Comparison of ENCODE assay signal across 16 cellular contexts in genomic region chr5:148956632-148957385, GRCh38.
A peak's percentile ranks its signal among the peaks of the same experiment; 100 is the strongest.
DNase-seq lines count a peak whose midpoint lies in the region; ATAC-seq, FAIRE-seq and TF ChIP-seq lines count a peak whose summit lies in the region.
"Had no signal": no experiment of that assay in that cellular context is flagged by ENCODE, and none has a peak within 500 bp of the region (broad histone marks: within the 10 kb centered on the region; RNA-seq: fewer than 3 reads in every experiment).

No MANE protein-coding gene starts in this region.

- H3K4me1 Mint-ChIP-seq in type B pancreatic cell (ENCODE audit: unreplicated experiment) = no peaks in the 10 kb centered on the region
- H3K4me1 Mint-ChIP-seq in stimulated activated effector memory CD8-positive, alpha-beta T cell treated with anti-CD3 and anti-CD28 coated beads, Interleukin-12 subunit alpha, Interleukin-12 subunit beta, amount 100 ng/mL, for 72 hours = no peaks in the 10 kb centered on the region

- FAIRE-seq in pancreas (lab: Jason Lieb, UNC) = no peak
- FAIRE-seq: TTC549 had no signal

- H3K4me1 ChIP-seq in PC-3 (ENCODE audit: insufficient read depth, low read length) = peaks cover 40% of the 10 kb centered on the region
- H3K4me1 ChIP-seq in foreskin keratinocyte = peaks cover 17% of the 10 kb centered on the region
- peaks cover 4 to 9% (median 9%) of the 10 kb centered on the region in 3 donors for H3K4me1 ChIP-seq in pancreas

- no peaks in the 10 kb centered on the region for H3K27me3 Mint-ChIP-seq in type B pancreatic cell

- H3K9me2 ChIP-seq in PC-3 (replicated peaks; ENCODE audit: low read length) = no peaks in the 10 kb centered on the region

- peak; percentile 19 for DNase-seq in DMS 273 (lab: John Stamatoyannopoulos, UW; ENCODE audit: unreplicated experiment)
- DNase-seq in DMS 273 treated with DMSO at 0.1 percent for 48 hours (lab: John Stamatoyannopoulos, UW) = no peak
- DNase-seq in PC-3 = peak; percentile 70
- peak in 1 of 2 donors; percentile 86 for DNase-seq in foreskin keratinocyte
- peak in 4 of 6 donors; percentile 25 to 57 (median 34) for DNase-seq in pancreas
- no peak for DNase-seq in type B pancreatic cell (ENCODE audit: extremely low spot score, unreplicated experiment)
- no peak for DNase-seq in SW 1271 (lab: John Stamatoyannopoulos, UW)
- no peak for DNase-seq in stimulated activated effector memory CD8-positive, alpha-beta T cell treated with anti-CD3 and anti-CD28 coated beads, Interleukin-12 subunit alpha, Interleukin-12 subunit beta, amount 100 ng/mL, for 72 hours (ENCODE audit: low spot score in 2 of 2)
- DNase-seq: 8988T, NCI-H1436, NCI-H2227 treated with DMSO at 0.1 percent for 48 hours had no signal

- H3K4me3 ChIP-seq in PC-3 (ENCODE audit: low read length) (no peak overlapping the region), pancreas (no peak overlapping the region)
- H3K4me3 ChIP-seq: K562 had no signal

- peaks cover 8% of the 10 kb centered on the region for H3F3A ChIP-seq in PC-3 (ENCODE audit: low read length, unreplicated experiment)

- no peak overlapping the region for H3K27ac ChIP-seq in PC-3 (ENCODE audit: low read length)
- H3K27ac ChIP-seq in foreskin keratinocyte = peak overlapping the region; percentile 57
- H3K27ac ChIP-seq in pancreas = no peak overlapping the region

- H3K79me2 ChIP-seq in PC-3 (ENCODE audit: low read length) = no peaks in the 10 kb centered on the region

- H2AFZ ChIP-seq in PC-3 (ENCODE audit: low read length) = peak overlapping the region; percentile 19

- 42 to 43% methylated on average over 3 of the region's 3 CpGs for WGBS in pancreas, 2 donors

- H3K9me3 Mint-ChIP-seq in type B pancreatic cell = no peaks in the 10 kb centered on the region
- H3K9me3 Mint-ChIP-seq in stimulated activated effector memory CD8-positive, alpha-beta T cell treated with anti-CD3 and anti-CD28 coated beads, Interleukin-12 subunit alpha, Interleukin-12 subunit beta, amount 100 ng/mL, for 72 hours = no peaks in the 10 kb centered on the region
- H3K9me3 Mint-ChIP-seq: activated T-cell treated with anti-CD3 and anti-CD28 coated beads, Interleukin-2, amount 50 U/mL, for 24 hours; naive B cell had no signal

- POLR2A ChIA-PET in PC-3 (lab: Charles Lee; ENCODE audit: unreplicated experiment) = interaction anchor here (0.6 to 1.0 kb wide), 3 partner anchors 131 to 170 kb away, joined by 3 to 9 read pairs (median 5); partner anchors contain the start of gene ADRB2

- BruUV-seq in PC-3 (replicated peaks; lab: Mats Ljungman, UMichigan) = no TSS peak

- no peak overlapping the region for H3K4me2 ChIP-seq in PC-3 (ENCODE audit: low read length)

- no peak overlapping the region for H3K9ac ChIP-seq in PC-3 (ENCODE audit: low read length)

- H4K20me1 ChIP-seq in PC-3 (ENCODE audit: low read length) = no peaks in the 10 kb centered on the region

- CTCF ChIA-PET in PC-3 (lab: Charles Lee) = interaction anchor here (0.7 to 2.8 kb wide), 17 partner anchors 13 to 259 kb away, joined by 3 to 31 read pairs (median 8); partner anchors contain the start of gene ADRB2

- ATAC-seq in PC-3 (peak; percentile 6; the same call in 1 of the 2 replicates), foreskin keratinocyte (peak; percentile 83), pancreas (peak; percentile 72 to 91 (median 76))
- ATAC-seq in stimulated activated effector memory CD8-positive, alpha-beta T cell treated with anti-CD3 and anti-CD28 coated beads, Interleukin-12 subunit alpha, Interleukin-12 subunit beta, amount 100 ng/mL, for 72 hours = no peak

- H3K36me3 ChIP-seq in PC-3 (ENCODE audit: low read depth, low read length) (no peaks in the 10 kb centered on the region), pancreas (no peaks in the 10 kb centered on the region)

- no peak overlapping the region for H3K4me3 Mint-ChIP-seq in type B pancreatic cell
- H3K4me3 Mint-ChIP-seq in stimulated activated effector memory CD8-positive, alpha-beta T cell treated with anti-CD3 and anti-CD28 coated beads, Interleukin-12 subunit alpha, Interleukin-12 subunit beta, amount 100 ng/mL, for 72 hours = no peak overlapping the region
- H3K4me3 Mint-ChIP-seq: activated naive CD8-positive, alpha-beta T cell; activated T-cell treated with anti-CD3 and anti-CD28 coated beads, Interleukin-2, amount 50 U/mL, for 24 hours; naive B cell had no signal

- H3K27ac Mint-ChIP-seq in type B pancreatic cell = no peak overlapping the region
- no peak overlapping the region for H3K27ac Mint-ChIP-seq in stimulated activated effector memory CD8-positive, alpha-beta T cell treated with anti-CD3 and anti-CD28 coated beads, Interleukin-12 subunit alpha, Interleukin-12 subunit beta, amount 100 ng/mL, for 72 hours
- H3K27ac Mint-ChIP-seq: activated naive CD8-positive, alpha-beta T cell; activated T-cell treated with anti-CD3 and anti-CD28 coated beads, Interleukin-2, amount 50 U/mL, for 24 hours had no signal

- TF ChIP-seq CTCF in PC-3 (conservative IDR thresholded peaks at IDR 0.05; ENCODE audit: low read depth, low read length) (no peak), foreskin keratinocyte (conservative IDR thresholded peaks at IDR 0.05) (no peak), pancreas (IDR thresholded peaks at IDR 0.05) (no peak), type B pancreatic cell (conservative IDR thresholded peaks at IDR 0.05) (no peak)

- intact Hi-C loops in PC-3 (cut with micrococcal nuclease) (loop anchor here (1.0 kb wide), 3 partner anchors 41 to 216 kb away; no protein-coding TSS in a partner anchor), pancreas (cut with DNase I) (no loop called here)

- H3K9me3 ChIP-seq in PC-3 (ENCODE audit: low read length) (no peaks in the 10 kb centered on the region), pancreas (peaks cover 0 to 2% (median 0%) of the 10 kb centered on the region in 4 donors)

- H3K27me3 ChIP-seq in PC-3 (ENCODE audit: low read length) (no peaks in the 10 kb centered on the region), foreskin keratinocyte (no peaks in the 10 kb centered on the region), pancreas (no peaks in the 10 kb centered on the region)

- no peaks in the 10 kb centered on the region for H3K36me3 Mint-ChIP-seq in type B pancreatic cell
- no peaks in the 10 kb centered on the region for H3K36me3 Mint-ChIP-seq in stimulated activated effector memory CD8-positive, alpha-beta T cell treated with anti-CD3 and anti-CD28 coated beads, Interleukin-12 subunit alpha, Interleukin-12 subunit beta, amount 100 ng/mL, for 72 hours
- H3K36me3 Mint-ChIP-seq: activated naive CD8-positive, alpha-beta T cell; naive B cell had no signal

Comparison
In these comparisons a context has a peak if more than half of its experiments do, and no peak if none do; other contexts are left out.
1. DNase-seq: peak in DMS 273 (single experiment), PC-3 (single experiment) and pancreas (4 of 6); none in DMS 273 treated with DMSO at 0.1 percent for 48 hours (single experiment), type B pancreatic cell (single experiment), SW 1271 (0 of 2) and stimulated activated effector memory CD8-positive, alpha-beta T cell treated with anti-CD3 and anti-CD28 coated beads, Interleukin-12 subunit alpha, Interleukin-12 subunit beta, amount 100 ng/mL, for 72 hours (0 of 2).